In genomic region chr9:90102292-90102901, GRCh38 we compare ENCODE assay signal across 8 cellular contexts.
DNase-seq lines count a peak whose midpoint lies in the region; ATAC-seq and TF ChIP-seq lines count a peak whose summit lies in the region.

No MANE protein-coding gene starts in this region.

- no peaks in the 10 kb centered on the region for H3K27me3 Mint-ChIP-seq in activated T-cell treated with anti-CD3 and anti-CD28 coated beads, Interleukin-2, amount 50 U/mL, for 72 hours (ENCODE audit: low read depth)
- peaks cover 38% of the 10 kb centered on the region for H3K27me3 Mint-ChIP-seq in neural crest cell (ENCODE audit: low read depth)

- 10 to 16% (median 14%) methylated on average over 6 of the region's 6 CpGs for WGBS in stomach, 5 donors

- H3K9me3 ChIP-seq in PC-3 (ENCODE audit: low read length) = no peaks in the 10 kb centered on the region
- no peaks in the 10 kb centered on the region for H3K9me3 ChIP-seq in stomach

- CTCF ChIA-PET in PC-3 (lab: Charles Lee) = interaction anchor here (1.0 to 1.5 kb wide), 2 partner anchors 499 to 504 kb away, joined by 4 to 8 read pairs; no protein-coding TSS in a partner anchor

- H3K4me2 ChIP-seq in PC-3 (ENCODE audit: low read length) = no peak overlapping the region

- H3K27me3 ChIP-seq in PC-3 (ENCODE audit: low read length) (no peaks in the 10 kb centered on the region), stomach (no peaks in the 10 kb centered on the region)

- H3K27ac ChIP-seq in PC-3 (ENCODE audit: low read length) (no peak overlapping the region), stomach (no peak overlapping the region)

- TF ChIP-seq POLR2A in stomach (IDR thresholded peaks at IDR 0.05) = no peak

- no peaks in the 10 kb centered on the region for H3F3A ChIP-seq in PC-3 (ENCODE audit: low read length, unreplicated experiment)

- H3K4me3 ChIP-seq in PC-3 (ENCODE audit: low read length) (no peak overlapping the region), fibroblast of mammary gland (ENCODE audit: control insufficient read depth, low read depth, low read length) (no peak overlapping the region), stomach (no peak overlapping the region)

- H3K4me3 Mint-ChIP-seq in activated T-cell treated with anti-CD3 and anti-CD28 coated beads, Interleukin-2, amount 50 U/mL, for 72 hours = no peak overlapping the region
- H3K4me3 Mint-ChIP-seq in neural crest cell = no peak overlapping the region

- ATAC-seq in GM21723 (IDR thresholded peaks at IDR 0.05; ENCODE audit: unreplicated experiment) (peak; percentile 96), PC-3 (peak; percentile 92)
- peak; percentile 100 for ATAC-seq in activated T-cell treated with anti-CD3 and anti-CD28 coated beads, Interleukin-2, amount 50 U/mL, for 72 hours (replicated peaks in 1 of 2)

- POLR2A ChIA-PET in PC-3 (lab: Charles Lee; ENCODE audit: unreplicated experiment) = interaction anchor here (0.6 kb wide), 1 partner anchor 94 kb away, joined by 3 read pairs; no protein-coding TSS in a partner anchor

- intact Hi-C loops in PC-3 (cut with micrococcal nuclease) (loop anchor here (1.0 kb wide), 2 partner anchors 499 to 504 kb away; no protein-coding TSS in a partner anchor), stomach (cut with DNase I; ENCODE audit: low total_unique reads) (loop anchor here (2.0 kb wide), 1 partner anchor 506 kb away; no protein-coding TSS in a partner anchor)

- H3K36me3 ChIP-seq in PC-3 (ENCODE audit: low read depth, low read length) (no peaks in the 10 kb centered on the region), stomach (no peaks in the 10 kb centered on the region)

- no peaks in the 10 kb centered on the region for H3K9me2 ChIP-seq in PC-3 (replicated peaks; ENCODE audit: low read length)

- H3K9me3 Mint-ChIP-seq in activated T-cell treated with anti-CD3 and anti-CD28 coated beads, Interleukin-2, amount 50 U/mL, for 72 hours = no peaks in the 10 kb centered on the region
- H3K9me3 Mint-ChIP-seq in neural crest cell = no peaks in the 10 kb centered on the region

- 0 out of 2 replicates have a peak overlapping the region, but pooled peaks have one; percentile 18 for H2AFZ ChIP-seq in PC-3 (ENCODE audit: low read length)

- H3K4me1 ChIP-seq in PC-3 (ENCODE audit: insufficient read depth, low read length) = no peaks in the 10 kb centered on the region
- peaks cover 0 to 18% (median 9%) of the 10 kb centered on the region in 4 donors for H3K4me1 ChIP-seq in stomach

- no TSS peak for BruUV-seq in PC-3 (replicated peaks; lab: Mats Ljungman, UMichigan)

- H3K4me1 Mint-ChIP-seq in activated T-cell treated with anti-CD3 and anti-CD28 coated beads, Interleukin-2, amount 50 U/mL, for 72 hours (ENCODE audit: low read depth) = peaks cover 5% of the 10 kb centered on the region
- H3K4me1 Mint-ChIP-seq in neural crest cell = peaks cover 4% of the 10 kb centered on the region

- TF ChIP-seq EP300 in stomach (IDR thresholded peaks at IDR 0.05) = no peak

- DNase-seq in DMS53 (lab: John Stamatoyannopoulos, UW) (peak; percentile 95), KG1 (lab: John Stamatoyannopoulos, UW) (peak; percentile 54), PC-3 (peak; percentile 80), fibroblast of mammary gland (ENCODE audit: low read depth) (peak; percentile 80), neural crest cell (ENCODE audit: low read depth, low spot score) (peak; percentile 60), stomach (peak; percentile 89)
- DNase-seq in activated T-cell treated with anti-CD3 and anti-CD28 coated beads, Interleukin-2, amount 50 U/mL, for 72 hours = peak; percentile 79 to 82

- no peak overlapping the region for H3K9ac ChIP-seq in PC-3 (ENCODE audit: low read length)

- peak; percentile 74 for TF ChIP-seq CTCF in PC-3 (conservative IDR thresholded peaks at IDR 0.05; ENCODE audit: low read depth, low read length)
- TF ChIP-seq CTCF in fibroblast of mammary gland (conservative IDR thresholded peaks at IDR 0.05; ENCODE audit: control insufficient read depth, insufficient read depth, low read depth, low read length) = peak; percentile 71
- peak; percentile 89 for TF ChIP-seq CTCF in neural crest cell (conservative IDR thresholded peaks at IDR 0.05)
- TF ChIP-seq CTCF in stomach (IDR thresholded peaks at IDR 0.05) = peak in 5 of 7 experiments; percentile 62 to 94 (median 82)

- H3K36me3 Mint-ChIP-seq in activated T-cell treated with anti-CD3 and anti-CD28 coated beads, Interleukin-2, amount 50 U/mL, for 72 hours (ENCODE audit: insufficient read depth in 2 of 2) = no peaks in the 10 kb centered on the region
- H3K36me3 Mint-ChIP-seq in neural crest cell (ENCODE audit: low read depth) = no peaks in the 10 kb centered on the region

- H3K27ac Mint-ChIP-seq in activated T-cell treated with anti-CD3 and anti-CD28 coated beads, Interleukin-2, amount 50 U/mL, for 72 hours = no peak overlapping the region
- no peak overlapping the region for H3K27ac Mint-ChIP-seq in neural crest cell (ENCODE audit: unreplicated experiment)

- no peaks in the 10 kb centered on the region for H3K79me2 ChIP-seq in PC-3 (ENCODE audit: low read length)

- H4K20me1 ChIP-seq in PC-3 (ENCODE audit: low read length) = no peaks in the 10 kb centered on the region
